10 cellular contexts compared by ENCODE assay signal in the genomic region with DNA sequence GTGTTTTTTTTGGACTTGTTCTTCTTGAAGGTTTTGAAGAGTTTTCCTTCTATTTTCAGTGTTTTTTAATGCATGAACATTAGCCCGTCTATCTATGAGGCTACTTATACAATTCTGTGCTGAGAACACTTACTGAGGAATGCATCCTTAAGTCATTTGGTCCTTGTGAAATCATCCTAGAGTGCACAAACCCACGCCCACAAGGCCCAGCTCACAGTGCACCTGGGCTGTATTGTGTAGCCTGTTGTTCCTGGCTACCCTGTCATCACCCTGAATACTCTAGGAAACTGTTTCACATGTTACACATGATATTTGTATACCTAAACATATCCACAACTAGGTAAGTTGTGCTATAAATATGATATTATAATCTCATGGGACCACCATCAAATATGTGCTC.
A peak's percentile ranks its signal among the peaks of the same experiment; 100 is the strongest.
DNase-seq lines count a peak whose midpoint lies in the region; TF ChIP-seq lines count a peak whose summit lies in the region.
"Had no signal": no experiment of that assay in that cellular context is flagged by ENCODE, and none has a peak within 500 bp of the region (broad histone marks: within the 10 kb centered on the region; RNA-seq: fewer than 3 reads in every experiment).

No MANE protein-coding gene starts in this region.

- H2BK5ac ChIP-seq in mesenchymal stem cell (ENCODE audit: low read depth, low read length, poor library complexity, severe bottlenecking) = no peak overlapping the region

- H3K4me3 ChIP-seq in epithelial cell of esophagus (ENCODE audit: low read length) (no peak overlapping the region), mesenchymal stem cell (ENCODE audit: insufficient read depth in 1 of 2, low read depth in 1 of 2, low read length in 2 of 2) (no peak overlapping the region), BE2C (ENCODE audit: low read depth, low read length) (no peak overlapping the region)

- H3K9me3 ChIP-seq in mesenchymal stem cell (ENCODE audit: control insufficient read depth, low read length) (no peaks in the 10 kb centered on the region), BE2C (no peaks in the 10 kb centered on the region)
- H3K9me3 ChIP-seq: Caco-2 had no signal

- H3K9ac ChIP-seq in mesenchymal stem cell (ENCODE audit: low read length) = no peak overlapping the region

- no peak overlapping the region for H4K91ac ChIP-seq in mesenchymal stem cell (ENCODE audit: low read length)

- no peaks in the 10 kb centered on the region for H3K27me3 ChIP-seq in mesenchymal stem cell (ENCODE audit: control insufficient read depth in 1 of 2, insufficient read depth in 1 of 2, low read length in 2 of 2)
- H3K27me3 ChIP-seq in BE2C = no peaks in the 10 kb centered on the region

- DNase-seq in H4 (ENCODE audit: low spot score) (peak; percentile 7), epithelial cell of esophagus (ENCODE audit: low read depth) (peak; percentile 53), mesenchymal stem cell (peak; percentile 5), BE2C (no peak), NCI-H510A (lab: John Stamatoyannopoulos, UW) (no peak), NOMO-1 treated with dmso at 0.1 percent for 144 hours (lab: John Stamatoyannopoulos, UW; ENCODE audit: unreplicated experiment) (no peak), NCI-H446 treated with DMSO at 0.1 percent for 48 hours (lab: John Stamatoyannopoulos, UW) (no peak)
- DNase-seq: Caco-2; CD8-positive, alpha-beta T cell had no signal

- H3K36me3 ChIP-seq in mesenchymal stem cell (ENCODE audit: control insufficient read depth in 1 of 2, insufficient read depth in 2 of 2, low read depth in 1 of 2, low read length in 2 of 2) (no peaks in the 10 kb centered on the region), BE2C (no peaks in the 10 kb centered on the region)

- TF ChIP-seq CTCF in epithelial cell of esophagus (IDR thresholded peaks at IDR 0.05; ENCODE audit: insufficient read depth, low read depth, low read length, missing control alignments) (no peak), BE2C (IDR thresholded peaks at IDR 0.05; ENCODE audit: low read depth, low read length) (no peak)

- no peak overlapping the region for H3K14ac ChIP-seq in mesenchymal stem cell (ENCODE audit: low read length in 2 of 2)

- H2BK15ac ChIP-seq in mesenchymal stem cell (ENCODE audit: low read depth, poor library complexity, severe bottlenecking) = no peak overlapping the region

- no peak overlapping the region for H3K4me2 ChIP-seq in mesenchymal stem cell (ENCODE audit: low read length, poor library complexity, severe bottlenecking)

- H2BK12ac ChIP-seq in mesenchymal stem cell (ENCODE audit: low read length in 2 of 2) = peak overlapping the region in 1 of 2 experiments; percentile 72

- no peak overlapping the region for H2BK120ac ChIP-seq in mesenchymal stem cell (ENCODE audit: low read depth, low read length)

- WGBS in mesenchymal stem cell = 62% methylated on average over 2 of the region's 2 CpGs

- no peaks in the 10 kb centered on the region for H3K4me1 ChIP-seq in mesenchymal stem cell (ENCODE audit: control insufficient read depth, insufficient read depth, low read depth, low read length)
- H3K4me1 ChIP-seq in BE2C = no peaks in the 10 kb centered on the region
- H3K4me1 ChIP-seq: Caco-2 had no signal

- peak overlapping the region in 1 of 2 experiments; percentile 52 for H3K18ac ChIP-seq in mesenchymal stem cell (ENCODE audit: low read depth in 1 of 2, low read length in 2 of 2)

- no peak overlapping the region for H3K23ac ChIP-seq in mesenchymal stem cell (ENCODE audit: low read length in 2 of 2)

- no peak overlapping the region for H3K4ac ChIP-seq in mesenchymal stem cell (ENCODE audit: low read depth in 1 of 2, low read length in 2 of 2)

- no peaks in the 10 kb centered on the region for H3K79me1 ChIP-seq in mesenchymal stem cell (replicated peaks; ENCODE audit: low read length, poor library complexity, severe bottlenecking)

- H2AFZ ChIP-seq in mesenchymal stem cell (ENCODE audit: low read depth, low read length) = no peak overlapping the region

- peak overlapping the region; percentile 54 for H3K27ac ChIP-seq in mesenchymal stem cell (ENCODE audit: low read length, poor library complexity, severe bottlenecking)
- H3K27ac ChIP-seq: HL-60 had no signal

- no peak overlapping the region for H2AK5ac ChIP-seq in mesenchymal stem cell (ENCODE audit: low read length, severe bottlenecking)

- no peak overlapping the region for H4K8ac ChIP-seq in mesenchymal stem cell (ENCODE audit: low read length)

Comparison
In these comparisons a context has a peak if more than half of its experiments do, and no peak if none do; other contexts are left out.
1. DNase-seq: peak in H4 (single experiment), epithelial cell of esophagus (single experiment) and mesenchymal stem cell (single experiment); none in BE2C (single experiment), NCI-H510A (single experiment), NOMO-1 treated with dmso at 0.1 percent for 144 hours (single experiment) and NCI-H446 treated with DMSO at 0.1 percent for 48 hours (single experiment).